Comparison of ENCODE assay signal across 12 cellular contexts in genomic region chr7:157158400-157158799, GRCh38. TPM values are rescaled to one million over a fixed set of nuclear protein-coding genes. Genes with fewer than 3 reads are reported as not detected.
DNase-seq lines count a peak whose midpoint lies in the region; ATAC-seq and TF ChIP-seq lines count a peak whose summit lies in the region.
"Had no signal": no experiment of that assay in that cellular context is flagged by ENCODE, and none has a peak within 500 bp of the region (broad histone marks: within the 10 kb centered on the region; RNA-seq: fewer than 3 reads in every experiment).

No MANE protein-coding gene starts in this region.

- CTCF ChIA-PET in A673 (lab: Charles Lee): no interaction called here

- peaks cover 12% of the 10 kb centered on the region for H3K4me1 ChIP-seq in A673 (ENCODE audit: insufficient read depth, low read length, poor library complexity, severe bottlenecking)

- ATAC-seq in HG03521 (IDR thresholded peaks at IDR 0.05; ENCODE audit: unreplicated experiment) (no peak), GM18873 (IDR thresholded peaks at IDR 0.05; ENCODE audit: low FRiP score, unreplicated experiment) (no peak), GM19023 (IDR thresholded peaks at IDR 0.05; ENCODE audit: unreplicated experiment) (no peak)

- no TSS peak for BruUV-seq in A673 (replicated peaks; lab: Mats Ljungman, UMichigan)

- no peak overlapping the region for H3K4me3 ChIP-seq in A673 (ENCODE audit: low read depth, low read length, poor library complexity, severe bottlenecking)
- H3K4me3 ChIP-seq: HAP-1 had no signal

- intact Hi-C loops in A673 (cut with micrococcal nuclease; ENCODE audit: unreplicated experiment): no loop called here

- H3K27me3 Mint-ChIP-seq in brain: no peaks in the 10 kb centered on the region

- POLR2A ChIA-PET in A673 (lab: Charles Lee; ENCODE audit: low non-redundant PET): no interaction called here

- peaks cover 50% of the 10 kb centered on the region for H3K36me3 Mint-ChIP-seq in brain

- H3K27me3 ChIP-seq in A673 (replicated peaks; ENCODE audit: insufficient read depth, low read depth, low read length, poor library complexity): no peaks in the 10 kb centered on the region

- peak; percentile 47 for DNase-seq in NCI-H1436 treated with DMSO at 0.1 percent for 48 hours (lab: John Stamatoyannopoulos, UW)
- peak; percentile 82 for DNase-seq in myocyte (ENCODE audit: low read depth)
- DNase-seq in A673 (ENCODE audit: low spot score): no peak
- DNase-seq: activated CD4-positive, CD25-positive, alpha-beta regulatory T cell; NCI-H2081 treated with DMSO at 0.1 percent for 48 hours; small intestine had no signal

- H3K4me1 Mint-ChIP-seq in brain: peaks cover 57% of the 10 kb centered on the region

- TF ChIP-seq CTCF in 22Rv1 (IDR thresholded peaks at IDR 0.05): no peak
- no peak for TF ChIP-seq CTCF in brain (conservative IDR thresholded peaks at IDR 0.05)
- no peak for TF ChIP-seq CTCF in A673 (conservative IDR thresholded peaks at IDR 0.05; ENCODE audit: low read depth, low read length)

- no peaks in the 10 kb centered on the region for H3K9me3 ChIP-seq in A673 (ENCODE audit: low read depth, low read length, poor library complexity, severe bottlenecking)
- H3K9me3 ChIP-seq: HAP-1 had no signal

- H3K9me3 Mint-ChIP-seq in brain: peaks cover under 1 to 6% (median 3%) of the 10 kb centered on the region in 5 experiments

- H3K36me3 ChIP-seq in A673 (ENCODE audit: insufficient read depth, low read length, poor library complexity, severe bottlenecking): no peaks in the 10 kb centered on the region
- H3K36me3 ChIP-seq: HAP-1 had no signal

- H3K27ac ChIP-seq in 22Rv1 (0 out of 2 replicates have a peak overlapping the region, but pooled peaks have one; percentile 17), A673 (ENCODE audit: low read depth, low read length, poor library complexity, severe bottlenecking) (no peak overlapping the region)

- H3K27ac Mint-ChIP-seq in brain: peak overlapping the region in 4 of 5 experiments; percentile 41 to 79 (median 66)

- H3K4me3 Mint-ChIP-seq in brain: peak overlapping the region in 2 of 5 experiments; percentile 22 to 50

RNA-seq across cellular contexts. Expression of gene UBE3C, which starts 19.7 kb away (rescaled TPM):
- 34.7 TPM for polyA plus RNA-seq in brain (ENCODE audit: insufficient read depth, low read depth, low replicate concordance)
- 118 and 124 TPM in 2 replicates for total RNA-seq in myocyte
- 57.4 TPM for polyA plus RNA-seq in myocyte (2012)
- 66.4 and 77.9 TPM in 2 replicates for total RNA-seq in A673 (2021)
